8 cellular contexts compared by ENCODE assay signal in the genomic region with DNA sequence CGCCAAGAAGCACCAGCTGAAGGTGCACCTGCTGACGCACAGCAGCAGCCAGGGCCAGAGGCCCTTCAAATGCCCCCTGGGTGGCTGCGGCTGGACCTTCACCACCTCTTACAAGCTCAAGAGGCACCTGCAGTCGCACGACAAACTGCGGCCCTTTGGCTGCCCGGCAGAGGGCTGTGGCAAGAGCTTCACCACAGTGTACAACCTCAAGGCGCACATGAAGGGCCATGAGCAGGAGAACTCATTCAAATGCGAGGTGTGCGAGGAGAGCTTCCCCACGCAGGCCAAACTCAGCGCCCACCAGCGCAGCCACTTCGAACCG.
DNase-seq lines count a peak whose midpoint lies in the region; ATAC-seq and TF ChIP-seq lines count a peak whose summit lies in the region.
"Not testable (repeated sequence)": the region's sequence is repeated elsewhere in the genome, so short reads cannot be mapped to it uniquely, and the experiment has no call there.

No MANE protein-coding gene starts in this region.

- not testable (repeated sequence) for H3K27me3 Mint-ChIP-seq in memory B cell

- peak; percentile 29 for DNase-seq in D341Med (ENCODE audit: low spot score)
- peak; percentile 39 to 72 for DNase-seq in NCI-H526 (lab: John Stamatoyannopoulos, UW)
- peak; percentile 15 for DNase-seq in activated T-cell treated with anti-CD3 and anti-CD28 coated beads for 48 hours (ENCODE audit: low read depth)
- DNase-seq in epithelial cell of esophagus (ENCODE audit: low read depth): peak; percentile 50
- peak in 1 of 2 donors; percentile 9 for DNase-seq in memory B cell (ENCODE audit: low spot score in 2 of 2)
- DNase-seq in stimulated activated effector memory CD8-positive, alpha-beta T cell treated with anti-CD3 and anti-CD28 coated beads, Interleukin-12 subunit alpha, Interleukin-12 subunit beta, amount 100 ng/mL, for 72 hours (ENCODE audit: low spot score in 2 of 2): peak; percentile 4 to 56

- peaks cover 14% of the 10 kb centered on the region for H3K36me3 Mint-ChIP-seq in memory B cell
- peaks cover 19% of the 10 kb centered on the region for H3K36me3 Mint-ChIP-seq in stimulated activated effector memory CD8-positive, alpha-beta T cell treated with anti-CD3 and anti-CD28 coated beads, Interleukin-12 subunit alpha, Interleukin-12 subunit beta, amount 100 ng/mL, for 72 hours

- peak; percentile 17 for TF ChIP-seq CTCF in epithelial cell of esophagus (IDR thresholded peaks at IDR 0.05; ENCODE audit: insufficient read depth, low read depth, low read length, missing control alignments)

- H3K4me1 Mint-ChIP-seq in memory B cell: peaks cover 19% of the 10 kb centered on the region
- H3K4me1 Mint-ChIP-seq in stimulated activated effector memory CD8-positive, alpha-beta T cell treated with anti-CD3 and anti-CD28 coated beads, Interleukin-12 subunit alpha, Interleukin-12 subunit beta, amount 100 ng/mL, for 72 hours: peaks cover 24% of the 10 kb centered on the region

- H3K4me3 Mint-ChIP-seq in memory B cell: peak overlapping the region; percentile 47
- H3K4me3 Mint-ChIP-seq in stimulated activated effector memory CD8-positive, alpha-beta T cell treated with anti-CD3 and anti-CD28 coated beads, Interleukin-12 subunit alpha, Interleukin-12 subunit beta, amount 100 ng/mL, for 72 hours: peak overlapping the region; percentile 70

- not testable (repeated sequence) for H3K27ac Mint-ChIP-seq in memory B cell; stimulated activated effector memory CD8-positive, alpha-beta T cell treated with anti-CD3 and anti-CD28 coated beads, Interleukin-12 subunit alpha, Interleukin-12 subunit beta, amount 100 ng/mL, for 72 hours

- ATAC-seq in GM21360 (IDR thresholded peaks at IDR 0.05; ENCODE audit: unreplicated experiment) (peak; percentile 44), HG03342 (IDR thresholded peaks at IDR 0.05; ENCODE audit: unreplicated experiment) (peak; percentile 54), memory B cell (ENCODE audit: low read depth) (peak; percentile 52)
- peak; percentile 65 for ATAC-seq in stimulated activated effector memory CD8-positive, alpha-beta T cell treated with anti-CD3 and anti-CD28 coated beads, Interleukin-12 subunit alpha, Interleukin-12 subunit beta, amount 100 ng/mL, for 72 hours

- not testable (repeated sequence) for H3K9me3 Mint-ChIP-seq in memory B cell; stimulated activated effector memory CD8-positive, alpha-beta T cell treated with anti-CD3 and anti-CD28 coated beads, Interleukin-12 subunit alpha, Interleukin-12 subunit beta, amount 100 ng/mL, for 72 hours

- peak overlapping the region; percentile 35 for H3K4me3 ChIP-seq in epithelial cell of esophagus (ENCODE audit: low read length)
